In genomic region chr13:102847272-102848234, GRCh38 we compare ENCODE assay signal across 8 cellular contexts. TPM values are rescaled to one million over a fixed set of nuclear protein-coding genes. Genes with fewer than 3 reads are reported as not detected.
A peak's percentile ranks its signal among the peaks of the same experiment; 100 is the strongest.
DNase-seq lines count a peak whose midpoint lies in the region; ATAC-seq and TF ChIP-seq lines count a peak whose summit lies in the region.

No MANE protein-coding gene starts in this region.

- H3K4me1 ChIP-seq in Caco-2, result no peaks in the 10 kb centered on the region

- H3K9me3 ChIP-seq in Caco-2, result no peaks in the 10 kb centered on the region

- TF ChIP-seq CTCF in Caco-2 (IDR thresholded peaks at IDR 0.05; ENCODE audit: insufficient read depth in 1 of 2, low read depth in 1 of 2, low read length in 1 of 2, severe bottlenecking in 1 of 2, unreplicated experiment in 1 of 2) (peak; percentile 63 to 80), GM20000 (IDR thresholded peaks at IDR 0.05; ENCODE audit: extremely low read depth, missing control alignments) (peak; percentile 54), kidney epithelial cell (IDR thresholded peaks at IDR 0.05; ENCODE audit: insufficient read depth, low read length, poor library complexity, severe bottlenecking) (peak; percentile 67)

- DNase-seq in Caco-2 (peak in 1 of 2 experiments; percentile 14), GM20000 (ENCODE audit: low spot score) (no peak), NCI-H69 (lab: John Stamatoyannopoulos, UW) (peak; percentile 58), astrocyte of the hippocampus (ENCODE audit: low read depth, low spot score) (peak; percentile 50), kidney epithelial cell (ENCODE audit: low read depth) (no peak), superior temporal gyrus (ENCODE audit: extremely low spot score) (peak; percentile 72)
- no peak for DNase-seq in stimulated activated CD4-positive, alpha-beta T cell treated with anti-CD3 and anti-CD28 coated beads, Interleukin-2, amount 100 ng/mL, for 24 hours

- peaks cover 9% of the 10 kb centered on the region for H3K36me3 Mint-ChIP-seq in Caco-2 (ENCODE audit: insufficient read depth, unreplicated experiment)

- H3K27me3 ChIP-seq in Caco-2 (replicated peaks; ENCODE audit: control insufficient read depth, insufficient read depth, low read length) (no peaks in the 10 kb centered on the region), kidney epithelial cell (ENCODE audit: control insufficient read depth, insufficient read depth, low read length) (no peaks in the 10 kb centered on the region)

- no peaks in the 10 kb centered on the region for H3K36me3 ChIP-seq in Caco-2 (ENCODE audit: control insufficient read depth, insufficient read depth, low read length)
- no peaks in the 10 kb centered on the region for H3K36me3 ChIP-seq in kidney epithelial cell (ENCODE audit: control insufficient read depth, insufficient read depth, low read length)

- intact Hi-C loops in Caco-2 (cut with micrococcal nuclease; ENCODE audit: unreplicated experiment), result loop anchor here (1.0 to 5.0 kb wide), 7 partner anchors 47 to 385 kb away; partner anchors contain the start of gene TEX30

- no peaks in the 10 kb centered on the region for H3K9me3 Mint-ChIP-seq in Caco-2 (ENCODE audit: unreplicated experiment)

- POLR2A ChIA-PET in Caco-2 (lab: Charles Lee), result no interaction called here

- H3K4me3 ChIP-seq in Caco-2 (ENCODE audit: low read depth, low read length) (peak overlapping the region; percentile 70), kidney epithelial cell (ENCODE audit: low read depth, low read length) (peak overlapping the region; percentile 65)

- H3K27me3 Mint-ChIP-seq in Caco-2 (ENCODE audit: insufficient read depth, unreplicated experiment), result no peaks in the 10 kb centered on the region

- no peak for ATAC-seq in GM19035 (IDR thresholded peaks at IDR 0.05; ENCODE audit: unreplicated experiment)

- peak overlapping the region; percentile 77 for H3K4me3 Mint-ChIP-seq in Caco-2 (ENCODE audit: unreplicated experiment)

- no peaks in the 10 kb centered on the region for H3K4me1 Mint-ChIP-seq in Caco-2 (ENCODE audit: low read depth, unreplicated experiment)

- no TSS peak for BruUV-seq in Caco-2 (replicated peaks; lab: Mats Ljungman, UMichigan)

- CTCF ChIA-PET in Caco-2 (lab: Charles Lee), result interaction anchor here (0.9 to 1.0 kb wide), 2 partner anchors 29 to 123 kb away, joined by 4 read pairs; no protein-coding TSS in a partner anchor

- H3K27ac Mint-ChIP-seq in Caco-2 (ENCODE audit: unreplicated experiment), result peak overlapping the region; percentile 92

RNA-seq across cellular contexts. Expression of gene ERCC5, which starts 1.7 kb away (rescaled TPM):
- 29.9 and 31.4 TPM in 2 replicates for total RNA-seq in Caco-2 (2022)
- 30.1 and 39.4 TPM in 2 replicates for total RNA-seq in kidney epithelial cell

RNA-seq across cellular contexts. Expression of gene BIVM, which starts 48.6 kb away (rescaled TPM):
- total RNA-seq in Caco-2 (2022), result 14.9 and 19.1 TPM in 2 replicates
- 16.6 and 31.0 TPM in 2 replicates for total RNA-seq in kidney epithelial cell

RNA-seq across cellular contexts. Expression of gene POGLUT2, which starts 48.8 kb away (rescaled TPM):
- 12.0 and 20.1 TPM in 2 replicates for total RNA-seq in Caco-2 (2022)
- total RNA-seq in kidney epithelial cell, result 13.9 and 15.7 TPM in 2 replicates

Comparison
In these comparisons a context has a peak if more than half of its experiments do, and no peak if none do; other contexts are left out.
1. DNase-seq: peak in NCI-H69 (single experiment), astrocyte of the hippocampus (single experiment) and superior temporal gyrus (single experiment); none in GM20000 (single experiment), kidney epithelial cell (single experiment) and stimulated activated CD4-positive, alpha-beta T cell treated with anti-CD3 and anti-CD28 coated beads, Interleukin-2, amount 100 ng/mL, for 24 hours (0 of 2).
2. Peak in every context shown above with its lines, with median percentiles within 50 percentile points of each other: CTCF ChIP-seq.